In the genomic region with DNA sequence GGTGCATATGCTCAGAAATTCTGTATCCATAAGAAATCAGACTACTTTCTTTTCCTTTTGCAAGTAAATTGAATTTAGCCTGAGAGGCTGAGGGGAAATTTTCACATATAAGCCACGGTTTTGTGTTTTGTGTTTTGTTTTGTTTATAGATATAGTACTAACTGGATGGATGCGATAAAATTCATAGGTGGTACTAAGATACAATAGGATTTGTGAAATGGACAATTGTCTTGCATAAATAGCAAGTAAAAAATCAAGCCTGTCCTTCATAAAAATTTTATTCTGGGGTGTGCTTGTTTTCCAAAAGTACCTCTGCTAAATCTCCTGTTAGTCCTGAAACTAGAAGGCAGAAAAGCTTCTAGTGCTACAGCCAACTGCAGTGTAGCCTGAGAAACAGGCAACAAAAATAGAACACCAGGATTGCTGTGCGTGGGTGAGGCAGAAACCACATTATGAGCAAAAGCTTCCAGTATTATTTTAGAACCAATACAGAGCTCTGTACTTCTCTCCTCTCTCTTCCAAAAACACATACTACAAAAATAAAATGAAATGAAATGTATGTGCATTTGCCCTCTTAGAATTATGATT, we compare ENCODE assay signal across 8 cellular contexts. TPM values are rescaled to one million over a fixed set of nuclear protein-coding genes. Genes with fewer than 3 reads are reported as not detected.
DNase-seq lines count a peak whose midpoint lies in the region; ATAC-seq, FAIRE-seq and TF ChIP-seq lines count a peak whose summit lies in the region.

No MANE protein-coding gene starts in this region.

- TF ChIP-seq RAD21 in GM12878 (IDR thresholded peaks at IDR 0.05; ENCODE audit: insufficient read depth, low read depth, low read length), result no peak

- intact Hi-C loops in GM12878 (cut with micrococcal nuclease; ENCODE audit: unreplicated experiment) (no loop called here), adrenal gland (cut with DNase I) (no loop called here)

- H2AFZ ChIP-seq in GM12878 (ENCODE audit: control insufficient read depth, low read depth, low read length) (no peak overlapping the region; the same call in 1 of the 2 replicates), mesenchymal stem cell (ENCODE audit: low read depth, low read length) (no peak overlapping the region)

- SMC1A ChIA-PET in GM12878 (lab: Charles Lee; ENCODE audit: uncharacterized antibody, unreplicated experiment), result interaction anchor here (0.8 to 3.2 kb wide), 8 partner anchors 9 to 54 kb away, joined by 3 to 8 read pairs (median 4); no protein-coding TSS in a partner anchor

- ATAC-seq in GM21447 (IDR thresholded peaks at IDR 0.05; ENCODE audit: unreplicated experiment) (peak; percentile 44), GM12878 (peak; percentile 25; the same call in 1 of the 3 replicates)
- ATAC-seq in naive thymus-derived CD8-positive, alpha-beta T cell, result no peak

- TF ChIP-seq CTCF in GM12878 (IDR thresholded peaks at IDR 0.05 in 2 of 3, conservative IDR thresholded peaks at IDR 0.05 in 1 of 3; ENCODE audit: control insufficient read depth in 2 of 3, extremely low read depth in 1 of 3, insufficient read depth in 1 of 3, low read depth in 3 of 3, low read length in 3 of 3), result no peak
- no peak for TF ChIP-seq CTCF in adrenal gland (IDR thresholded peaks at IDR 0.05)

- no peak overlapping the region for H3K9ac ChIP-seq in GM12878 (ENCODE audit: control insufficient read depth, insufficient read depth, low read length)
- H3K9ac ChIP-seq in mesenchymal stem cell (ENCODE audit: low read length), result peak overlapping the region; percentile 92

- H3K4ac ChIP-seq in mesenchymal stem cell (ENCODE audit: low read depth in 1 of 2, low read length in 2 of 2), result no peak overlapping the region

- H3K27me3 ChIP-seq in GM12878 (replicated peaks in 1 of 2; ENCODE audit: control insufficient read depth in 2 of 2, insufficient read depth in 2 of 2, low read length in 1 of 2) (no peaks in the 10 kb centered on the region), mesenchymal stem cell (ENCODE audit: control insufficient read depth in 1 of 2, insufficient read depth in 1 of 2, low read length in 2 of 2) (no peaks in the 10 kb centered on the region), adrenal gland (no peaks in the 10 kb centered on the region)

- H4K20me1 ChIP-seq in GM12878 (ENCODE audit: control insufficient read depth, insufficient read depth), result no peaks in the 10 kb centered on the region

- H2BK5ac ChIP-seq in mesenchymal stem cell (ENCODE audit: low read depth, low read length, poor library complexity, severe bottlenecking), result no peak overlapping the region

- no peak overlapping the region for H4K91ac ChIP-seq in mesenchymal stem cell (ENCODE audit: low read length)

- H3K4me2 ChIP-seq in GM12878 (ENCODE audit: control insufficient read depth, insufficient read depth) (peak overlapping the region; percentile 96), mesenchymal stem cell (ENCODE audit: low read length, poor library complexity, severe bottlenecking) (no peak overlapping the region)

- RAD21 ChIA-PET in GM12878 (lab: Charles Lee; ENCODE audit: unreplicated experiment), result interaction anchor here (0.7 to 1.5 kb wide), 2 partner anchors 19 to 31 kb away, joined by 3 to 6 read pairs; no protein-coding TSS in a partner anchor

- H3K9me3 ChIP-seq in GM12878 (replicated peaks; ENCODE audit: control insufficient read depth, insufficient read depth, low read length) (no peaks in the 10 kb centered on the region), mesenchymal stem cell (ENCODE audit: control insufficient read depth, low read length) (no peaks in the 10 kb centered on the region), adrenal gland (replicated peaks in 1 of 3) (no peaks in the 10 kb centered on the region)

- H3K4me1 ChIP-seq in GM12878 (ENCODE audit: control insufficient read depth, insufficient read depth, low read length) (peaks cover 14% of the 10 kb centered on the region; the same call in 1 of the 2 replicates), mesenchymal stem cell (ENCODE audit: control insufficient read depth, insufficient read depth, low read depth, low read length) (no peaks in the 10 kb centered on the region), adrenal gland (replicated peaks in 1 of 2) (peaks cover 0 to 12% of the 10 kb centered on the region in 2 donors)

- H3K14ac ChIP-seq in mesenchymal stem cell (ENCODE audit: low read length in 2 of 2), result no peak overlapping the region

- H3K23ac ChIP-seq in mesenchymal stem cell (ENCODE audit: low read length in 2 of 2), result no peak overlapping the region

- 0 out of 4 replicates have a peak, but pooled peaks of 1 of the 2 experiments have one; percentile 8 for TF ChIP-seq EP300 in GM12878 (IDR thresholded peaks at IDR 0.05; ENCODE audit: borderline replicate concordance in 1 of 2, control insufficient read depth in 1 of 2, low read depth in 2 of 2, low read length in 2 of 2)

- H3K4me3 Mint-ChIP-seq in naive thymus-derived CD8-positive, alpha-beta T cell, result peak overlapping the region in 4 of 10 donors; percentile 41 to 85 (median 52)

- H2BK120ac ChIP-seq in mesenchymal stem cell (ENCODE audit: low read depth, low read length), result no peak overlapping the region

- H3K27ac Mint-ChIP-seq in naive thymus-derived CD8-positive, alpha-beta T cell, result peak overlapping the region in 1 of 10 donors; percentile 78

- no peak for FAIRE-seq in GM12878 (lab: Jason Lieb, UNC)
- FAIRE-seq in GM19239 (lab: Jason Lieb, UNC), result no peak

- POLR2A ChIA-PET in GM12878 (lab: Charles Lee), result interaction anchor here (1.2 to 1.5 kb wide), 2 partner anchors 14 to 26 kb away, joined by 3 to 6 read pairs; no protein-coding TSS in a partner anchor
- POLR2A ChIA-PET in naive thymus-derived CD8-positive, alpha-beta T cell (lab: Charles Lee), result no interaction called here

- H3K4me1 Mint-ChIP-seq in naive thymus-derived CD8-positive, alpha-beta T cell, result peaks cover 7 to 38% (median 7%) of the 10 kb centered on the region in 4 donors

- no TSS peak for BruUV-seq in GM12878 (replicated peaks; lab: Mats Ljungman, UMichigan)

- no peak overlapping the region for H2BK15ac ChIP-seq in mesenchymal stem cell (ENCODE audit: low read depth, poor library complexity, severe bottlenecking)

- no peak overlapping the region for H2AK5ac ChIP-seq in mesenchymal stem cell (ENCODE audit: low read length, severe bottlenecking)

- H3K18ac ChIP-seq in mesenchymal stem cell (ENCODE audit: low read depth in 1 of 2, low read length in 2 of 2), result no peak overlapping the region

- no peak overlapping the region for H3K27ac ChIP-seq in GM12878 (ENCODE audit: control insufficient read depth, insufficient read depth)
- no peak overlapping the region for H3K27ac ChIP-seq in mesenchymal stem cell (ENCODE audit: low read length, poor library complexity, severe bottlenecking)
- no peak overlapping the region for H3K27ac ChIP-seq in adrenal gland

- DNase-seq in Daoy (ENCODE audit: low read depth) (peak; percentile 55), LHCN-M2 (ENCODE audit: low read depth) (peak; percentile 68), GM12878 (ENCODE audit: low read depth, low spot score) (no peak), mesenchymal stem cell (peak; percentile 49), adrenal gland (no peak), GM19239 (ENCODE audit: insufficient read length, low spot score) (no peak)
- DNase-seq in naive thymus-derived CD8-positive, alpha-beta T cell, result no peak

- no peaks in the 10 kb centered on the region for H3K79me2 ChIP-seq in GM12878 (ENCODE audit: control insufficient read depth, insufficient read depth, low read length)

- H3K36me3 ChIP-seq in GM12878 (ENCODE audit: control insufficient read depth in 2 of 2, insufficient read depth in 2 of 2, low read length in 1 of 2) (no peaks in the 10 kb centered on the region), mesenchymal stem cell (ENCODE audit: control insufficient read depth in 1 of 2, insufficient read depth in 2 of 2, low read depth in 1 of 2, low read length in 2 of 2) (no peaks in the 10 kb centered on the region), adrenal gland (replicated peaks in 1 of 2) (no peaks in the 10 kb centered on the region)

- H3K4me3 ChIP-seq in GM12878 (peak overlapping the region; percentile 67; the same call in 1 of the 2 replicates), mesenchymal stem cell (ENCODE audit: insufficient read depth in 1 of 2, low read depth in 1 of 2, low read length in 2 of 2) (peak overlapping the region in 1 of 2 experiments; percentile 78), adrenal gland (peak overlapping the region in 2 of 4 donors; percentile 3 to 48)

- H3K9me3 Mint-ChIP-seq in naive thymus-derived CD8-positive, alpha-beta T cell, result no peaks in the 10 kb centered on the region

- no peak for TF ChIP-seq POLR2A in GM12878 (IDR thresholded peaks at IDR 0.05; ENCODE audit: low read depth, low read length)
- no peak for TF ChIP-seq POLR2A in adrenal gland (IDR thresholded peaks at IDR 0.05)

- H3K36me3 Mint-ChIP-seq in naive thymus-derived CD8-positive, alpha-beta T cell, result no peaks in the 10 kb centered on the region

- no peak overlapping the region for H2BK12ac ChIP-seq in mesenchymal stem cell (ENCODE audit: low read length in 2 of 2)

- H3K79me1 ChIP-seq in mesenchymal stem cell (replicated peaks; ENCODE audit: low read length, poor library complexity, severe bottlenecking), result no peaks in the 10 kb centered on the region

- in situ Hi-C loops in GM12878 (cut with MboI), result no loop called here

- WGBS in GM12878 (ENCODE audit: insufficient coverage, insufficient replicate concordance, low lambda C conversion rate, missing lambda C conversion rate), result 56% methylated on average over 3 of the region's 3 CpGs
- 87% methylated on average over 2 of the region's 3 CpGs for WGBS in mesenchymal stem cell
- 60 to 69% (median 66%) methylated on average over 3 of the region's 3 CpGs for WGBS in adrenal gland, 4 donors

- H4K8ac ChIP-seq in mesenchymal stem cell (ENCODE audit: low read length), result no peak overlapping the region

- no peaks in the 10 kb centered on the region for H3K27me3 Mint-ChIP-seq in naive thymus-derived CD8-positive, alpha-beta T cell

- CTCF ChIA-PET in GM12878 (lab: Yijun Ruan, JAX), result interaction anchor here (1.5 to 4.4 kb wide), 3 partner anchors 12 to 138 kb away, joined by 3 to 25 read pairs (median 11); no protein-coding TSS in a partner anchor

RNA-seq across cellular contexts. Expression of a gene that starts 0.6 kb away (rescaled TPM):
- total RNA-seq in Daoy (2014; rRNA removed; shearing (Covaris generic)), result 22.6 and 22.7 TPM in 2 replicates
- total RNA-seq in LHCN-M2 (2014; rRNA removed), result 7.1 and 16.5 TPM in 2 replicates
- polyA plus RNA-seq in LHCN-M2 (2012), result 13.0 TPM
- total RNA-seq in GM12878 (2013; cell fraction: nucleolus; rRNA removed), result 2.3 and 2.9 TPM in 2 replicates
- 0.90 and 2.9 TPM in 2 replicates for total RNA-seq in GM12878 (2014; rRNA removed)
- total RNA-seq in GM12878 (2014; rRNA removed; fragmentation: Illumina TruSeq; extraction: Trizol), result 1.3 and 1.7 TPM in 2 replicates
- total RNA-seq in GM12878 (2021), result 0.92 and 1.9 TPM in 2 replicates
- polyA plus RNA-seq in GM12878 (2011; ENCODE audit: low read depth), result 2.9 TPM
- 12.8 and 15.6 TPM in 2 replicates for polyA plus RNA-seq in GM12878 (2011; rRNA removed)
- 7.0 and 8.4 TPM in 2 replicates for polyA plus RNA-seq in GM12878 (2011; cell fraction: cytosol; rRNA removed)
- polyA plus RNA-seq in GM12878 (2011; cell fraction: nucleus; rRNA removed), result 11.0 and 11.6 TPM in 2 replicates
- polyA plus RNA-seq in GM12878 (2012), result 4.5 and 5.7 TPM in 2 replicates
- polyA plus RNA-seq in GM12878 (2014; fragmentation: Illumina TruSeq; extraction: Trizol), result 0.93 and 1.6 TPM in 2 replicates
- polyA plus RNA-seq in GM12878 (2014; fragmentation: Nextera tagmentation; extraction: Ambion mirVana), result under 1 TPM; 0.73 to 0.74 TPM
- 0.72 and 1.0 TPM in 2 replicates for polyA plus RNA-seq in GM12878 (2014; rRNA removed)
- polyA plus RNA-seq in GM12878 (2016; fragmentation: Nextera tagmentation; extraction: Ambion mirVana), result 1 to 10 TPM in 1 of 2 experiments, under 1 TPM in 1; 0.88 to 1.3 TPM
- polyA minus RNA-seq in GM12878 (2011; rRNA and poly(A)+ RNA removed), result 33.5 and 53.8 TPM in 2 replicates
- 9.0 and 10.8 TPM in 2 replicates for polyA minus RNA-seq in GM12878 (2011; cell fraction: cytosol; rRNA and poly(A)+ RNA removed)
- 46.3 and 61.4 TPM in 2 replicates for polyA minus RNA-seq in GM12878 (2011; cell fraction: nucleus; rRNA and poly(A)+ RNA removed)
- polyA plus RNA-seq in mesenchymal stem cell (2013, experiment 1 of 2), result 4.0 TPM
- 4.0 TPM for polyA plus RNA-seq in mesenchymal stem cell (2013, experiment 2 of 2)
- 10 to 100 TPM in 3 of 8 donors, 1 to 10 TPM in 5; 2.6 to 23.1 (median 6.1) TPM for total RNA-seq in adrenal gland
- 1 to 10 TPM; 2.7 to 8.1 (median 7.7) TPM for polyA plus RNA-seq in adrenal gland
- total RNA-seq in naive thymus-derived CD8-positive, alpha-beta T cell, result 1 to 10 TPM; 2.0 to 3.1 TPM
- polyA plus RNA-seq in naive thymus-derived CD8-positive, alpha-beta T cell, result 1 to 10 TPM in 1 of 3 donors, under 1 TPM in 2; 0.03 to 2.1 (median 0.22) TPM

Comparison
In these comparisons a context has a peak if more than half of its experiments do, and no peak if none do; other contexts are left out.
1. DNase-seq: peak in Daoy (single experiment), LHCN-M2 (single experiment) and mesenchymal stem cell (single experiment); none in GM12878 (single experiment), adrenal gland (0 of 7), naive thymus-derived CD8-positive, alpha-beta T cell (0 of 10) and GM19239 (single experiment).
2. ATAC-seq: peak in GM21447 (single experiment) and GM12878 (single experiment); none in naive thymus-derived CD8-positive, alpha-beta T cell (0 of 2).